In the genomic region with DNA sequence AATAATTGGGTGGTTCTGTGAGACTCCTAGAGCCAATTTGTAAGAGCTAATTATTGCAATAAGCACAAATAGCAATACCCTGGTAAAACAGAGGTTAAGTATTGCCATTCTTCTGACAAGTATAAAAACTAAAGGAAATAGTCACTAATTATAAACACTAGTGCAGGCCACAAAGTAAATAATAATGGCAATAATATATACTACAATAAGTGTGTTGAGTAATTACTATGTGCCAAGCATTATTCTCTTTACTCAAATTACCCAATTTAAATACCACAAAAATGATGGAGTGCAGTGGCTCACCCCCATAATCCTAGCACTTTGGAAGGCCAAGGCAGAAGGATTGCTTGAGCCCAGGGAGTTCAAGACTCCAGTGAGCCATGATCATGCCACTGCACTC, we compare ENCODE assay signal across 9 cellular contexts.
"Had no signal": no experiment of that assay in that cellular context is flagged by ENCODE, and none has a peak within 500 bp of the region (broad histone marks: within the 10 kb centered on the region; RNA-seq: fewer than 3 reads in every experiment).

No MANE protein-coding gene starts in this region.

- DNase-seq: GM23248, GOT3, H7, HCEC 1CT, HFFc6, Karpas-422, KBM-7 had no signal

- H3K27ac ChIP-seq: GM23248, HL-60, KMS-11 had no signal

- H3K4me3 ChIP-seq: GM23248 had no signal
